ENCODE assay signal across 3 cellular contexts in genomic region chr1:169478273-169478672, GRCh38. TPM values are rescaled to one million over a fixed set of nuclear protein-coding genes. Genes with fewer than 3 reads are reported as not detected.
"Had no signal": no experiment of that assay in that cellular context is flagged by ENCODE, and none has a peak within 500 bp of the region (broad histone marks: within the 10 kb centered on the region; RNA-seq: fewer than 3 reads in every experiment).

No MANE protein-coding gene starts in this region.

RNA-seq across cellular contexts. Expression of gene CCDC181, which starts 51.0 kb away (rescaled TPM):
- total RNA-seq: naive thymus-derived CD8-positive, alpha-beta T cell; spleen; suprapubic skin had no signal
